In genomic region chr19:29724102-29724641, GRCh38 we compare ENCODE assay signal across 8 cellular contexts. TPM values are rescaled to one million over a fixed set of nuclear protein-coding genes. Genes with fewer than 3 reads are reported as not detected.
A peak's percentile ranks its signal among the peaks of the same experiment; 100 is the strongest.
DNase-seq lines count a peak whose midpoint lies in the region; ATAC-seq and TF ChIP-seq lines count a peak whose summit lies in the region.

No MANE protein-coding gene starts in this region.

- peak overlapping the region in 2 of 3 donors; percentile 14 to 54 for H3K9ac ChIP-seq in skeletal muscle tissue (ENCODE audit: low read depth in 1 of 3, low read length in 3 of 3)

- H3K36me3 ChIP-seq in skeletal muscle tissue (ENCODE audit: control insufficient read depth in 3 of 3, insufficient read depth in 3 of 3, low read length in 3 of 3) (no peaks in the 10 kb centered on the region), uterus (no peaks in the 10 kb centered on the region)

- peaks cover 16 to 33% (median 32%) of the 10 kb centered on the region in 3 donors for H3K27me3 ChIP-seq in skeletal muscle tissue (ENCODE audit: control insufficient read depth in 3 of 3, insufficient read depth in 3 of 3, low read length in 3 of 3)
- H3K27me3 ChIP-seq in uterus, result no peaks in the 10 kb centered on the region

- TF ChIP-seq CTCF in uterus (IDR thresholded peaks at IDR 0.05), result no peak

- H3K4me1 ChIP-seq in skeletal muscle tissue (ENCODE audit: control insufficient read depth in 3 of 3, insufficient read depth in 3 of 3, low read length in 3 of 3), result peaks cover 0 to 8% (median 3%) of the 10 kb centered on the region in 3 donors
- peaks cover 0 to 6% of the 10 kb centered on the region in 2 donors for H3K4me1 ChIP-seq in uterus

- ATAC-seq in Right ventricle myocardium superior (ENCODE audit: poor library complexity) (peak; percentile 64), GM18517 (IDR thresholded peaks at IDR 0.05; ENCODE audit: unreplicated experiment) (no peak), GM18505 (IDR thresholded peaks at IDR 0.05; ENCODE audit: unreplicated experiment) (no peak)

- peak overlapping the region in 1 of 3 donors; percentile 49 for H3K4me3 ChIP-seq in skeletal muscle tissue (ENCODE audit: low read length in 3 of 3)
- no peak overlapping the region for H3K4me3 ChIP-seq in uterus

- TF ChIP-seq POLR2A in GM18505 (IDR thresholded peaks at IDR 0.05; ENCODE audit: borderline replicate concordance, extremely low read depth, insufficient read depth, insufficient read length), result no peak
- TF ChIP-seq POLR2A in uterus (IDR thresholded peaks at IDR 0.05), result no peak

- intact Hi-C loops in Right ventricle myocardium superior (cut with DNase I) (no loop called here), uterus (cut with DNase I; ENCODE audit: low total_unique reads) (no loop called here)

- DNase-seq in activated CD4-positive, alpha-beta T cell treated with anti-CD3 and anti-CD28 coated beads for 48 hours, result peak; percentile 54
- no peak for DNase-seq in activated CD4-positive, alpha-beta T cell treated with anti-CD3 and anti-CD28 coated beads for 4 hours
- DNase-seq in activated T-cell treated with anti-CD3 and anti-CD28 coated beads, Interleukin-2, amount 50 U/mL, for 48 hours, result peak; percentile 50 to 58
- DNase-seq in Right ventricle myocardium superior (no peak), uterus (no peak)

- H3K9me3 ChIP-seq in skeletal muscle tissue (ENCODE audit: control insufficient read depth in 3 of 3, low read length in 3 of 3) (no peaks in the 10 kb centered on the region), uterus (no peaks in the 10 kb centered on the region)

- H3K27ac ChIP-seq in skeletal muscle tissue (ENCODE audit: low read depth, low read length) (no peak overlapping the region), uterus (no peak overlapping the region)

RNA-seq across cellular contexts. Expression of gene C19orf12, which starts 9.1 kb away (rescaled TPM):
- total RNA-seq in Right ventricle myocardium superior, result 59.9 TPM
- 17.2 TPM for total RNA-seq in skeletal muscle tissue
- total RNA-seq in uterus, result 10 to 100 TPM in 3 of 4 donors, 1 to 10 TPM in 1; 8.5 to 35.0 (median 31.5) TPM

RNA-seq across cellular contexts. Expression of gene PLEKHF1, which starts 58.9 kb away (rescaled TPM):
- total RNA-seq in Right ventricle myocardium superior (39.9 TPM), skeletal muscle tissue (16.7 TPM), uterus (10 to 100 TPM in 3 of 4 donors, 1 to 10 TPM in 1; 7.4 to 35.9 (median 19.7) TPM)

Comparison
In these comparisons a context has a peak if more than half of its experiments do, and no peak if none do; other contexts are left out.
1. DNase-seq: peak in activated CD4-positive, alpha-beta T cell treated with anti-CD3 and anti-CD28 coated beads for 48 hours (single experiment) and activated T-cell treated with anti-CD3 and anti-CD28 coated beads, Interleukin-2, amount 50 U/mL, for 48 hours (2 of 2); none in activated CD4-positive, alpha-beta T cell treated with anti-CD3 and anti-CD28 coated beads for 4 hours (0 of 2), Right ventricle myocardium superior (single experiment) and uterus (0 of 2).